8 cellular contexts compared by ENCODE assay signal in the genomic region with DNA sequence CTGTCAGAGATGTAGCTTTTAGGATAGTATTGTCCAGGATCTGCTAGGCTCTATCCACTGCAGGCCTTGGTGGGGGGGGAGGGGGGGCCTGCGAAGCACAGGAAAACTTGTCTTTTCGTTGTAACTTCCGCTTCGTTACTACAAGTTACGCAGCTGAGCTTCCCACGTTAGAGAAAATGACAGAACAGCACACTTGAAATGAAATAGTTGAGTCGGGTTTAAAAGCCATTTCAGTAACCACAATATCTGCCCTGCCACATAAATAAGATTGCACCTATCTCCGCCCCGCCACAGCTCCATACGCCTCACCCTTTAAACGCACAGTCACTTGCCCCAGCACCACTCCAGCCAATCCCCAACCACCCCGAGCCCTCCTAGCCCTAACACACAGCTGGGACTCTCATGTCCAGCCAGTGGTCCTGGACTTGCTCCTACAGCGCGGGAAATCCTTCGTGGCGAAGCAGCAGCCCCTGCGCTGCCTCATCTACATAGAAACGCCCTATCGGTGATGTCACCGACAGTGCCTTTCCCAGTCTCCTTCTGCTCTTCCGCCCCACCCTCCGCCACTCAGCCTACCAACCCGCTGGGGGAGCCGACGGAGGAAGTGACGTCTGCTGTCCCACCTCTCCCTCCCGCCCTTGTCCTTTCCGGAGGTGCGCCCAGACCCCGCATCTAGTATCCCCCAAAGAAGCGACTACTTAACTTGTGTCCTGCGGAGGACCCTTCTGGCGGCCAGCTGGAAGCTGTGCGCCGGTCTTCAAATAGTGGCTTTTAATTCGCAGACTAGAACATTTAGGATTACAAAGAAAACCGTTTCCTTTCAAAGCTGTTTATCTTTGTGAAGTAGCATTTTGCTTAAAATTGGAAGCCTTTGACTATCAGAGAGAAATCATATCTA. TPM values are rescaled to one million over a fixed set of nuclear protein-coding genes. Genes with fewer than 3 reads are reported as not detected.
DNase-seq lines count a peak whose midpoint lies in the region; ATAC-seq and TF ChIP-seq lines count a peak whose summit lies in the region.
"Not testable (repeated sequence)": the region's sequence is repeated elsewhere in the genome, so short reads cannot be mapped to it uniquely, and the experiment has no call there.

No MANE protein-coding gene starts in this region.

- peak; percentile 44 for ATAC-seq in HG03558 (IDR thresholded peaks at IDR 0.05; ENCODE audit: extremely low read depth, unreplicated experiment)

- peak overlapping the region; percentile 97 for H3K27ac ChIP-seq in CD8-positive, alpha-beta memory T cell (ENCODE audit: low read depth, low read length)
- H3K27ac ChIP-seq in Peyer's patch (peak overlapping the region; percentile 87 to 99 (median 96)), mesodermal cell (ENCODE audit: low read depth, low read length, severe bottlenecking) (peak overlapping the region; percentile 97)

- TF ChIP-seq POLR2A in Peyer's patch (IDR thresholded peaks at IDR 0.05), result peak in 1 of 2 donors; percentile 59
- TF ChIP-seq POLR2A in erythroblast (IDR thresholded peaks at IDR 0.05; ENCODE audit: low read length), result peak; percentile 91

- POLR2A ChIA-PET in CD8-positive, alpha-beta memory T cell (lab: Charles Lee), result interaction anchor here (0.6 kb wide), 1 partner anchor 13 kb away, joined by 8 read pairs; no protein-coding TSS in a partner anchor

- H3K4me1 ChIP-seq in CD8-positive, alpha-beta memory T cell (ENCODE audit: insufficient read depth, low read length), result peaks cover 26% of the 10 kb centered on the region
- not testable (repeated sequence) for H3K4me1 ChIP-seq in Peyer's patch; mesodermal cell (ENCODE audit: control insufficient read depth, insufficient read depth, low read length, poor library complexity, severe bottlenecking)

- peak overlapping the region; percentile 64 for H3K4me3 ChIP-seq in CD8-positive, alpha-beta memory T cell (ENCODE audit: low read length)
- H3K4me3 ChIP-seq in Peyer's patch (peak overlapping the region; percentile 40 to 67 (median 45)), mesodermal cell (ENCODE audit: extremely low read depth, insufficient read depth, low read length, poor library complexity, severe bottlenecking) (peak overlapping the region; percentile 24)

- peaks cover 20 to 31% (median 30%) of the 10 kb centered on the region in 3 donors for H3K4me1 Mint-ChIP-seq in CD8-positive, alpha-beta memory T cell

- not testable (repeated sequence) for H3K9me3 Mint-ChIP-seq in CD8-positive, alpha-beta memory T cell

- H3K27ac Mint-ChIP-seq in CD8-positive, alpha-beta memory T cell, result peak overlapping the region; percentile 97 to 100 (median 100)

- not testable (repeated sequence) for H3K27me3 ChIP-seq in CD8-positive, alpha-beta memory T cell (ENCODE audit: insufficient read depth, low read length, poor library complexity, severe bottlenecking); Peyer's patch

- CTCF ChIA-PET in CD8-positive, alpha-beta memory T cell (lab: Charles Lee), result not testable (repeated sequence)

- not testable (repeated sequence) for H3K36me3 ChIP-seq in CD8-positive, alpha-beta memory T cell (ENCODE audit: insufficient read depth, low read length); Peyer's patch; mesodermal cell (ENCODE audit: control insufficient read depth, insufficient read depth, low read length)

- WGBS in mesodermal cell (ENCODE audit: insufficient coverage in 2 of 2), 2 experiments, result 20 to 31% methylated on average over 8 to 10 of the region's 37 CpGs

- not testable (repeated sequence) for TF ChIP-seq CTCF in GM20000 (IDR thresholded peaks at IDR 0.05; ENCODE audit: extremely low read depth, missing control alignments); Peyer's patch (IDR thresholded peaks at IDR 0.05)

- H3K27me3 Mint-ChIP-seq in CD8-positive, alpha-beta memory T cell, result not testable (repeated sequence)

- not testable (repeated sequence) for H3K36me3 Mint-ChIP-seq in CD8-positive, alpha-beta memory T cell

- H3K4me3 Mint-ChIP-seq in CD8-positive, alpha-beta memory T cell, result peak overlapping the region; percentile 88 to 99 (median 97)

- H3K9me3 ChIP-seq in CD8-positive, alpha-beta memory T cell (ENCODE audit: low read length); Peyer's patch; mesodermal cell (ENCODE audit: control insufficient read depth, low read length): not testable (repeated sequence)

- DNase-seq in CD8-positive, alpha-beta memory T cell, result peak; percentile 42 to 86 (median 80)
- DNase-seq in GM20000 (ENCODE audit: low spot score) (peak; percentile 40), Peyer's patch (peak; percentile 60 to 86 (median 78)), erythroblast (lab: John Stamatoyannopoulos, UW) (peak in 1 of 2 experiments; percentile 26)
- peak; percentile 90 to 91 for DNase-seq in activated T-cell treated with anti-CD3 and anti-CD28 coated beads, Interleukin-2, amount 50 U/mL, for 48 hours
- DNase-seq in stimulated activated CD4-positive, alpha-beta T cell treated with anti-CD3 and anti-CD28 coated beads, TNF-alpha, amount 100 ng/mL, for 48 hours (ENCODE audit: low read depth in 3 of 3), result peak in 2 of 3 donors; percentile 52 to 57

RNA-seq across cellular contexts. Expression of a gene that starts 46.2 kb away (rescaled TPM):
- total RNA-seq in CD8-positive, alpha-beta memory T cell, result not detected
- polyA plus RNA-seq in CD8-positive, alpha-beta memory T cell, result not detected
- total RNA-seq in Peyer's patch, result not detected
- polyA plus RNA-seq in mesodermal cell (2013, experiment 1 of 2), result not detected
- polyA plus RNA-seq in mesodermal cell (2013, experiment 2 of 2), result not detected
